Comparison of ENCODE assay signal across 14 cellular contexts in the genomic region with DNA sequence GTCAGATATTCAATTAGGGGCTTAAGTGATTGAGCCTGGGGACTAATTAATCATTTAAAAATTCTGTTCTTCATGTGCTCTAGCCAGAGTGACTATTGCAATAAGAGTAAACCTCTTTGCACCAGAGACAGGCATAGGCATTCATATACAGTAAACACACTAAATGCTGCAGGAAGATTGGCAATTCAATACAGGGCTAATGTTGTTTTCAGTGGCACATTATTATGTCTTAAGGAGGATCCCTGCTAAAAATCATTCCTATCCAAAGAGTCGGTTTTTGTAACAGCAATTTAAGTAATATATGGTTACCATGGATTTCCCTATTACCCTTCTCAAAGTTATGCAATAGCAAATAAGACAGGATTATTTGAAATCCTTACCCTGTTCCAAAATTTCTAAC. TPM values are rescaled to one million over a fixed set of nuclear protein-coding genes. Genes with fewer than 3 reads are reported as not detected.
DNase-seq lines count a peak whose midpoint lies in the region; ATAC-seq and TF ChIP-seq lines count a peak whose summit lies in the region.
"Had no signal": no experiment of that assay in that cellular context is flagged by ENCODE, and none has a peak within 500 bp of the region (broad histone marks: within the 10 kb centered on the region; RNA-seq: fewer than 3 reads in every experiment).

No MANE protein-coding gene starts in this region.

- H3K4me3 Mint-ChIP-seq in naive B cell (peak overlapping the region in 5 of 8 donors; percentile 47 to 92 (median 79)), type B pancreatic cell (peak overlapping the region; percentile 68)
- peak overlapping the region in 1 of 2 donors; percentile 77 for H3K4me3 Mint-ChIP-seq in stimulated activated naive CD8-positive, alpha-beta T cell treated with anti-CD3 and anti-CD28 coated beads, Interleukin-15, amount 100 ng/mL, for 72 hours

- H3K36me3 Mint-ChIP-seq in naive B cell: no peaks in the 10 kb centered on the region
- H3K36me3 Mint-ChIP-seq in type B pancreatic cell: no peaks in the 10 kb centered on the region

- intact Hi-C loops in heart left ventricle (cut with DNase I): loop anchor here in 5 of 10 donors (5.0 to 10.0 kb wide), 3 partner anchors 40 to 375 kb away; no protein-coding TSS in a partner anchor
- intact Hi-C loops in cardiac septum (cut with DNase I): no loop called here
- intact Hi-C loops in dorsolateral prefrontal cortex (cut with DNase I): no loop called here
- intact Hi-C loops in upper lobe of right lung (cut with DNase I): no loop called here

- no peak for ATAC-seq in heart left ventricle
- no peak for ATAC-seq in naive B cell (ENCODE audit: low read depth in 2 of 2)
- ATAC-seq in GM21528 (IDR thresholded peaks at IDR 0.05; ENCODE audit: low FRiP score, unreplicated experiment): no peak
- no peak for ATAC-seq in upper lobe of right lung
- no peak for ATAC-seq in stimulated activated naive CD8-positive, alpha-beta T cell treated with anti-CD3 and anti-CD28 coated beads, Interleukin-15, amount 100 ng/mL, for 72 hours

- H3K4me1 ChIP-seq in heart left ventricle (peaks cover 0 to 28% (median 10%) of the 10 kb centered on the region in 12 donors), upper lobe of right lung (peaks cover 14% of the 10 kb centered on the region)
- H3K4me1 ChIP-seq: BE2C had no signal

- H3K9me3 ChIP-seq in heart left ventricle (no peaks in the 10 kb centered on the region), upper lobe of right lung (no peaks in the 10 kb centered on the region)
- H3K9me3 ChIP-seq: BE2C had no signal

- peak overlapping the region in 10 of 12 donors; percentile 46 to 84 (median 67) for H3K27ac ChIP-seq in heart left ventricle
- H3K27ac ChIP-seq in dorsolateral prefrontal cortex: peak overlapping the region in 42 of 59 donors; percentile 1 to 84 (median 56)
- no peak overlapping the region for H3K27ac ChIP-seq in upper lobe of right lung

- H3K4me1 Mint-ChIP-seq in naive B cell (peaks cover 34 to 58% (median 55%) of the 10 kb centered on the region in 3 donors), type B pancreatic cell (ENCODE audit: unreplicated experiment) (peaks cover 22% of the 10 kb centered on the region)
- H3K4me1 Mint-ChIP-seq in stimulated activated naive CD8-positive, alpha-beta T cell treated with anti-CD3 and anti-CD28 coated beads, Interleukin-15, amount 100 ng/mL, for 72 hours: peaks cover 23% of the 10 kb centered on the region

- H3K4me3 ChIP-seq in heart left ventricle: peak overlapping the region; percentile 3 to 62 (median 52)
- peak overlapping the region; percentile 3 to 67 (median 50) for H3K4me3 ChIP-seq in dorsolateral prefrontal cortex
- H3K4me3 ChIP-seq in upper lobe of right lung: no peak overlapping the region

- TF ChIP-seq CTCF in heart left ventricle (IDR thresholded peaks at IDR 0.05): no peak
- no peak for TF ChIP-seq CTCF in dorsolateral prefrontal cortex (IDR thresholded peaks at IDR 0.05 in 54 of 56, conservative IDR thresholded peaks at IDR 0.05 in 2 of 56; ENCODE audit: low read depth in 1 of 56, partially characterized antibody in 56 of 56)
- TF ChIP-seq CTCF in type B pancreatic cell (conservative IDR thresholded peaks at IDR 0.05): no peak
- TF ChIP-seq CTCF in upper lobe of right lung (IDR thresholded peaks at IDR 0.05): no peak

- H3K9me3 Mint-ChIP-seq in naive B cell: no peaks in the 10 kb centered on the region
- no peaks in the 10 kb centered on the region for H3K9me3 Mint-ChIP-seq in type B pancreatic cell
- no peaks in the 10 kb centered on the region for H3K9me3 Mint-ChIP-seq in stimulated activated naive CD8-positive, alpha-beta T cell treated with anti-CD3 and anti-CD28 coated beads, Interleukin-15, amount 100 ng/mL, for 72 hours

- H3K27me3 ChIP-seq in heart left ventricle (no peaks in the 10 kb centered on the region), dorsolateral prefrontal cortex (no peaks in the 10 kb centered on the region), upper lobe of right lung (no peaks in the 10 kb centered on the region)
- H3K27me3 ChIP-seq: BE2C had no signal

- H3K36me3 ChIP-seq in heart left ventricle (no peaks in the 10 kb centered on the region), upper lobe of right lung (no peaks in the 10 kb centered on the region)
- H3K36me3 ChIP-seq: BE2C had no signal

- DNase-seq in heart left ventricle: no peak
- DNase-seq in cardiac septum (ENCODE audit: low spot score): no peak
- no peak for DNase-seq in dorsolateral prefrontal cortex
- no peak for DNase-seq in naive B cell
- no peak for DNase-seq in type B pancreatic cell (ENCODE audit: extremely low spot score, unreplicated experiment)
- no peak for DNase-seq in upper lobe of right lung
- DNase-seq in stimulated activated naive CD8-positive, alpha-beta T cell treated with anti-CD3 and anti-CD28 coated beads, Interleukin-15, amount 100 ng/mL, for 72 hours: no peak
- DNase-seq: activated naive CD4-positive, alpha-beta T cell treated with Interleukin-2 at 50 U/mL for 16 hours; BE2C; effector CD4-positive, alpha-beta T cell; NCI-H1048; NCI-H69; stimulated activated naive CD4-positive, alpha-beta T cell treated with Interleukin-2 at 50 U/mL for 16 hours had no signal

- H3K27ac Mint-ChIP-seq in naive B cell (peak overlapping the region in 1 of 6 donors; percentile 3), type B pancreatic cell (no peak overlapping the region)
- no peak overlapping the region for H3K27ac Mint-ChIP-seq in stimulated activated naive CD8-positive, alpha-beta T cell treated with anti-CD3 and anti-CD28 coated beads, Interleukin-15, amount 100 ng/mL, for 72 hours

- WGBS in heart left ventricle, 4 donors: 39 to 49% (median 45%) methylated on average over 1 of the region's 1 CpG

- H3K27me3 Mint-ChIP-seq in naive B cell (no peaks in the 10 kb centered on the region), type B pancreatic cell (no peaks in the 10 kb centered on the region)
- no peaks in the 10 kb centered on the region for H3K27me3 Mint-ChIP-seq in stimulated activated naive CD8-positive, alpha-beta T cell treated with anti-CD3 and anti-CD28 coated beads, Interleukin-15, amount 100 ng/mL, for 72 hours

- TF ChIP-seq POLR2A in heart left ventricle (IDR thresholded peaks at IDR 0.05): no peak

RNA-seq across cellular contexts. Expression of a gene that starts 1.3 kb away (rescaled TPM):
- total RNA-seq in heart left ventricle (10 to 100 TPM in 5 of 9 donors, 1 to 10 TPM in 4; 4.8 to 29.1 (median 12.0) TPM), cardiac septum (4.4 TPM), dorsolateral prefrontal cortex (10 to 100 TPM in 116 of 120 experiments, 1 to 10 TPM in 4; 7.9 to 33.2 (median 16.3) TPM), type B pancreatic cell (ENCODE audit: low replicate concordance) (3.9 and 5.1 TPM in 2 replicates), upper lobe of right lung (4.2 TPM)
- polyA plus RNA-seq in heart left ventricle (1 to 10 TPM; 4.4 to 5.7 TPM), naive B cell (ENCODE audit: low read depth in 6 of 6) (1 to 10 TPM in 5 of 6 donors, under 1 TPM in 1; 0.10 to 3.8 (median 3.0) TPM)
